27 cellular contexts compared by ENCODE assay signal in genomic region chr5:107680099-107680498, GRCh38.
"Had no signal": no experiment of that assay in that cellular context is flagged by ENCODE, and none has a peak within 500 bp of the region (broad histone marks: within the 10 kb centered on the region; RNA-seq: fewer than 3 reads in every experiment).

No MANE protein-coding gene starts in this region.

- H3K36me3 ChIP-seq: cardiac muscle cell had no signal

- H3K4me3 ChIP-seq: cardiac muscle cell, K562 had no signal

- H3K27ac ChIP-seq: cardiac muscle cell, VCaP had no signal

- DNase-seq: activated B cell treated with CpG ODN at 0.5 μM for 24 hours; activated CD4-positive, alpha-beta memory T cell treated with anti-CD3 and anti-CD28 coated beads for 36 hours; activated CD4-positive, alpha-beta T cell treated with anti-CD3 and anti-CD28 coated beads for 4 hours; activated CD4-positive, alpha-beta T cell treated with anti-CD3 and anti-CD28 coated beads, Interleukin-2, amount 50 U/mL, for 1 hour; activated CD4-positive, CD25-positive, alpha-beta regulatory T cell treated with anti-CD3 and anti-CD28 coated beads, Interleukin-2, amount 50 U/mL, for 72 hours; activated CD8-positive, alpha-beta memory T cell treated with anti-CD3 and anti-CD28 coated beads, Interleukin-2, amount 50 U/mL, for 4 hours; activated naive CD4-positive, alpha-beta T cell treated with anti-CD3 and anti-CD28 coated beads, Interleukin-2, amount 10 ng/mL, durations not matched to agents 7 days and 5 days; activated naive CD8-positive, alpha-beta T cell treated with anti-CD3 and anti-CD28 coated beads, Interleukin-2, amount 50 U/mL, for 24 hours; activated T-cell treated with anti-CD3 and anti-CD28 coated beads for 4 hours; activated T-cell treated with anti-CD3 and anti-CD28 coated beads, Interleukin-2, amount 50 U/mL, for 4 hours; anterior cingulate cortex; NCI-H1105; NCI-H1417 treated with DMSO at 0.1 percent for 48 hours; NCI-H187 treated with DMSO at 0.1 percent for 48 hours; NCI-H2081 treated with DMSO at 0.1 percent for 48 hours; NCI-H226; NCI-H446 treated with DMSO at 0.1 percent for 48 hours; NCI-H524; NCI-H774; SIG-M5; SW 1271; T-helper 1 cell; T-helper 2 cell; T-helper 9 cell had no signal
